ENCODE assay signal across 1 cellular context in the genomic region with DNA sequence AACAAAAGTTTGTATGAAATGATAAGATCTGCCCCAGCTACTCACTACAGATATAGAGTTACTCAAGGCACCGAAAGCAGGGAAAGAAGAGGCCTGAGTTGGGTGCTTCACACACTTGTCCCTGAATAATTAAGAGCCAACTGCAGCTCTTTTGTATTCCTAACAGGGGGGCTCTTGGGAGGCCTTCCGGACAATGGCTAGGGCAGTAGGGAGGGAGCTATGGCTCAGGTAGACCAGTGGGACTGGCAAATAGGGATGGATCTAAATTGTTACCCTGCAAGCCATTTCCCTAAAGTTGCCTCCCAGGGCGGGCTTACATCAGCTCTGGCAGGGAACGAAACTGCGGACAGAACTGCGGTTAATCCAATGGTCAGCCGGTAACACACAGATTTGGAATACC.
TF ChIP-seq lines count a peak whose summit lies in the region.

No MANE protein-coding gene starts in this region.

TF ChIP-seq in WTC11, 78 proteins besides CTCF, POLR2A, EP300 and RAD21 (continued from another document):
- TF ChIP-seq, protein P1, sequence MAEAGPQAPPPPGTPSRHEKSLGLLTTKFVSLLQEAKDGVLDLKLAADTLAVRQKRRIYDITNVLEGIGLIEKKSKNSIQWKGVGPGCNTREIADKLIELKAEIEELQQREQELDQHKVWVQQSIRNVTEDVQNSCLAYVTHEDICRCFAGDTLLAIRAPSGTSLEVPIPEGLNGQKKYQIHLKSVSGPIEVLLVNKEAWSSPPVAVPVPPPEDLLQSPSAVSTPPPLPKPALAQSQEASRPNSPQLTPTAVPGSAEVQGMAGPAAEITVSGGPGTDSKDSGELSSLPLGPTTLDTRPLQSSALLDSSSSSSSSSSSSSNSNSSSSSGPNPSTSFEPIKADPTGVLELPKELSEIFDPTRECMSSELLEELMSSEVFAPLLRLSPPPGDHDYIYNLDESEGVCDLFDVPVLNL (CRISPR knock-in tag; IDR thresholded peaks at IDR 0.05; ENCODE audit: borderline replicate concordance, low read depth), result no peak
- TF ChIP-seq FOXP1 (CRISPR knock-in tag; IDR thresholded peaks at IDR 0.05; ENCODE audit: borderline replicate concordance) (no peak), ESRRA (CRISPR knock-in tag; IDR thresholded peaks at IDR 0.05; ENCODE audit: borderline replicate concordance) (no peak), CREB1 (CRISPR knock-in tag; IDR thresholded peaks at IDR 0.05) (no peak), KAT7 (CRISPR knock-in tag; IDR thresholded peaks at IDR 0.05; ENCODE audit: borderline replicate concordance) (no peak), MXD4 (CRISPR knock-in tag; IDR thresholded peaks at IDR 0.05; ENCODE audit: borderline replicate concordance) (no peak)
- TF ChIP-seq, protein P2, sequence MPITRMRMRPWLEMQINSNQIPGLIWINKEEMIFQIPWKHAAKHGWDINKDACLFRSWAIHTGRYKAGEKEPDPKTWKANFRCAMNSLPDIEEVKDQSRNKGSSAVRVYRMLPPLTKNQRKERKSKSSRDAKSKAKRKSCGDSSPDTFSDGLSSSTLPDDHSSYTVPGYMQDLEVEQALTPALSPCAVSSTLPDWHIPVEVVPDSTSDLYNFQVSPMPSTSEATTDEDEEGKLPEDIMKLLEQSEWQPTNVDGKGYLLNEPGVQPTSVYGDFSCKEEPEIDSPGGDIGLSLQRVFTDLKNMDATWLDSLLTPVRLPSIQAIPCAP (CRISPR knock-in tag; IDR thresholded peaks at IDR 0.05), result no peak
